Comparison of ENCODE assay signal across 8 cellular contexts in genomic region chrX:44871114-44871645, GRCh38. TPM values are rescaled to one million over a fixed set of nuclear protein-coding genes. Genes with fewer than 3 reads are reported as not detected.
DNase-seq lines count a peak whose midpoint lies in the region; FAIRE-seq and TF ChIP-seq lines count a peak whose summit lies in the region.

No MANE protein-coding gene starts in this region.

- no peaks in the 10 kb centered on the region for H3K9me3 Mint-ChIP-seq in neural crest cell

- peaks cover 4% of the 10 kb centered on the region; the same call in 1 of the 2 replicates for H3K23me2 ChIP-seq in H1 (ENCODE audit: low read depth, low read length)

- peak overlapping the region; percentile 69 for H3K4me3 ChIP-seq in NT2/D1 (ENCODE audit: insufficient read length, low read depth)
- H3K4me3 ChIP-seq in H1 (ENCODE audit: extremely low read depth in 1 of 4, insufficient read depth in 2 of 4, low read depth in 3 of 4, low read length in 4 of 4): peak overlapping the region; percentile 39 to 84 (median 68); a peak in 5 of 8 replicates

- DNase-seq in Caki2 (ENCODE audit: low read depth) (peak; percentile 5), NT2/D1 (ENCODE audit: low read depth, low spot score) (no peak), H1 (ENCODE audit: low read depth in 1 of 2, low spot score in 2 of 2) (no peak), neural crest cell (ENCODE audit: low read depth, low spot score) (no peak), RKO (ENCODE audit: low spot score) (no peak), NCI-H2107 treated with DMSO at 0.1 percent for 48 hours (lab: John Stamatoyannopoulos, UW; ENCODE audit: unreplicated experiment) (no peak), superior temporal gyrus (ENCODE audit: extremely low spot score) (no peak), epidermal melanocyte (ENCODE audit: insufficient read length, low spot score) (no peak)

- H4K20me1 ChIP-seq in H1 (replicated peaks in 1 of 2; ENCODE audit: control insufficient read depth in 1 of 2, insufficient read depth in 2 of 2, low read length in 2 of 2): no peaks in the 10 kb centered on the region

- TF ChIP-seq EP300 in H1 (IDR thresholded peaks at IDR 0.05; ENCODE audit: borderline replicate concordance in 1 of 2, low read depth in 2 of 2, low read length in 2 of 2): no peak

- peak overlapping the region; percentile 13 for H3K27ac Mint-ChIP-seq in neural crest cell (ENCODE audit: unreplicated experiment)

- no peaks in the 10 kb centered on the region for H3K9me3 ChIP-seq in NT2/D1 (ENCODE audit: insufficient read depth, low read length)
- no peaks in the 10 kb centered on the region for H3K9me3 ChIP-seq in H1 (ENCODE audit: insufficient read depth in 2 of 2, low read depth in 1 of 2, low read length in 1 of 2)

- POLR2A ChIA-PET in H1 (lab: Charles Lee; ENCODE audit: partially characterized antibody): no interaction called here

- H2AFZ ChIP-seq in H1 (ENCODE audit: low read length): no peak overlapping the region

- H3K14ac ChIP-seq in H1 (ENCODE audit: insufficient read length): no peak overlapping the region

- CTCF ChIA-PET in H1 (lab: Charles Lee; ENCODE audit: partially characterized antibody): interaction anchor here (0.7 to 0.9 kb wide), 3 partner anchors 7 to 257 kb away, joined by 3 read pairs; no protein-coding TSS in a partner anchor

- no peak overlapping the region for H3K18ac ChIP-seq in H1 (ENCODE audit: extremely low read depth, low read length)

- H2BK120ac ChIP-seq in H1 (replicated peaks; ENCODE audit: low read depth, low read length): no peak overlapping the region

- no peak overlapping the region for H2BK5ac ChIP-seq in H1 (ENCODE audit: low read depth, low read length)

- peaks cover 0 to 31% of the 10 kb centered on the region in 2 experiments; a peak in 3 of 4 replicates for H3K79me2 ChIP-seq in H1 (ENCODE audit: control insufficient read depth in 1 of 2, insufficient read depth in 2 of 2, low read length in 2 of 2)

- H3K4me1 Mint-ChIP-seq in neural crest cell: peaks cover 9% of the 10 kb centered on the region

- no peak overlapping the region for H3K27ac ChIP-seq in H1 (ENCODE audit: low read depth, low read length)

- H2BK12ac ChIP-seq in H1 (ENCODE audit: low read depth, low read length): no peak overlapping the region

- no peak for TF ChIP-seq CTCF in H1 (IDR thresholded peaks at IDR 0.05; ENCODE audit: control extremely low read depth in 1 of 3, insufficient read depth in 1 of 3, low read depth in 1 of 3, low read length in 3 of 3)
- TF ChIP-seq CTCF in neural crest cell (conservative IDR thresholded peaks at IDR 0.05): no peak

- H3K4me2 ChIP-seq in H1 (ENCODE audit: insufficient read depth in 1 of 2, low read depth in 2 of 2, low read length in 2 of 2): peak overlapping the region; percentile 60 to 67; a peak in 3 of 4 replicates

- H3K36me3 ChIP-seq in NT2/D1 (ENCODE audit: insufficient read depth, insufficient read length, low read length): no peaks in the 10 kb centered on the region
- H3K36me3 ChIP-seq in H1 (ENCODE audit: control insufficient read depth in 2 of 4, insufficient read depth in 4 of 4, low read length in 3 of 4): no peaks in the 10 kb centered on the region

- no peaks in the 10 kb centered on the region for H3K79me1 ChIP-seq in H1 (ENCODE audit: low read depth, low read length)

- H3K27me3 ChIP-seq in NT2/D1 (ENCODE audit: insufficient read depth, insufficient read length) (no peaks in the 10 kb centered on the region), H1 (replicated peaks in 1 of 4; ENCODE audit: control insufficient read depth in 3 of 4, extremely low read depth in 1 of 4, insufficient read depth in 3 of 4, low read length in 3 of 4) (no peaks in the 10 kb centered on the region)

- H3K9ac ChIP-seq in NT2/D1 (ENCODE audit: insufficient read length, low read depth) (peak overlapping the region; percentile 57), H1 (replicated peaks in 1 of 4; ENCODE audit: extremely low read depth in 1 of 4, low read depth in 3 of 4, low read length in 3 of 4) (no peak overlapping the region)

- TF ChIP-seq POLR2A in H1 (IDR thresholded peaks at IDR 0.05; ENCODE audit: control extremely low read depth in 1 of 2, low read depth in 2 of 2, low read length in 2 of 2): no peak

- WGBS in H1 (ENCODE audit: extremely low coverage in 1 of 2, insufficient coverage in 1 of 2, insufficient read length in 1 of 2, insufficient replicate concordance in 2 of 2, low coverage in 1 of 2, low lambda C conversion rate in 2 of 2, missing lambda C conversion rate in 1 of 2), 2 experiments: 78% methylated on average over 7 of the region's 16 CpGs; no CpG with 5 or more reads in 1 of the 2 experiments

- no peak overlapping the region for H3K4ac ChIP-seq in H1 (replicated peaks; ENCODE audit: insufficient read length, low read depth, low read length)

- H2BK15ac ChIP-seq in H1 (ENCODE audit: low read length): no peak overlapping the region

- H3K4me1 ChIP-seq in NT2/D1 (ENCODE audit: insufficient read depth, insufficient read length) (no peaks in the 10 kb centered on the region), H1 (replicated peaks in 1 of 4; ENCODE audit: control insufficient read depth in 3 of 4, insufficient read depth in 4 of 4, low read length in 3 of 4) (peaks cover 0 to 2% (median 0%) of the 10 kb centered on the region in 4 experiments; a peak in 2 of 7 replicates)

- in situ Hi-C loops in Caki2 (cut with HindIII; ENCODE audit: low pct_unique_long_range_greater_than_20kb, low sequenced_read_pairs): no loop called here

- H3K4me3 Mint-ChIP-seq in neural crest cell: peak overlapping the region; percentile 84

- no peak overlapping the region for H2BK20ac ChIP-seq in H1 (ENCODE audit: low read length)

- no peak overlapping the region for H4K5ac ChIP-seq in H1 (ENCODE audit: insufficient read length, low read depth, low read length)

- no peak overlapping the region for H3K23ac ChIP-seq in H1 (ENCODE audit: insufficient read length)

- H2AK5ac ChIP-seq in H1 (ENCODE audit: low read depth, low read length): no peak overlapping the region

- H3K56ac ChIP-seq in H1 (replicated peaks; ENCODE audit: insufficient read length, low read depth, low read length): no peak overlapping the region

- peaks cover 2% of the 10 kb centered on the region for H3K36me3 Mint-ChIP-seq in neural crest cell (ENCODE audit: low read depth)

- H4K8ac ChIP-seq in H1 (ENCODE audit: extremely low read depth, insufficient read depth, low read length): no peak overlapping the region

- no peak overlapping the region for H4K91ac ChIP-seq in H1 (replicated peaks; ENCODE audit: insufficient read length, low read length)

- H3K27me3 Mint-ChIP-seq in neural crest cell (ENCODE audit: low read depth): no peaks in the 10 kb centered on the region

- TF ChIP-seq RAD21 in H1 (IDR thresholded peaks at IDR 0.05 in 1 of 2, conservative IDR thresholded peaks at IDR 0.05 in 1 of 2; ENCODE audit: low read depth in 2 of 2, low read length in 2 of 2): no peak

- no peak for FAIRE-seq in H1 (lab: Jason Lieb, UNC)

TF ChIP-seq in H1, 55 proteins besides CTCF, POLR2A, EP300 and RAD21 (continues in another document):
- TF ChIP-seq GABPA (IDR thresholded peaks at IDR 0.05; ENCODE audit: borderline replicate concordance, insufficient read depth, low read length) (no peak), MAFK (IDR thresholded peaks at IDR 0.05; ENCODE audit: low read depth, low read length) (no peak), ATF2 (IDR thresholded peaks at IDR 0.05; ENCODE audit: low read length) (no peak), RNF2 (IDR thresholded peaks at IDR 0.05; ENCODE audit: borderline replicate concordance, low read depth, low read length, missing control alignments, poor library complexity, severe bottlenecking) (no peak), BCL11A (IDR thresholded peaks at IDR 0.05; ENCODE audit: low read depth in 2 of 2, low read length in 2 of 2) (no peak), PHF8 (conservative IDR thresholded peaks at IDR 0.05; ENCODE audit: low read depth, low read length) (no peak), RBBP5 (IDR thresholded peaks at IDR 0.05; ENCODE audit: borderline replicate concordance, low read depth, low read length) (no peak)

RNA-seq across cellular contexts. Expression of gene KDM6A, which starts 1.8 kb away (rescaled TPM):
- total RNA-seq in Caki2 (2014; rRNA removed; shearing (Covaris generic); ENCODE audit: low replicate concordance): 5.1 and 7.2 TPM in 2 replicates
- total RNA-seq in H1 (2021; fragmentation: NEBNext Ultra II Directional; extraction: Animal tissue kit (Norgen Biotek cat#: 25700)): 58.4 and 59.6 TPM in 2 replicates
- polyA plus RNA-seq in H1 (2011; rRNA removed): 26.4 and 43.5 TPM in 2 replicates
- 40.0 TPM for polyA plus RNA-seq in H1 (2011; cell fraction: cytosol; rRNA removed)
- polyA plus RNA-seq in H1 (2011; cell fraction: nucleus; rRNA removed): 52.3 TPM
- polyA plus RNA-seq in H1 (2012, experiment 1 of 2): 37.4 to 50.7 TPM (median 40.4 TPM) in 4 replicates
- polyA plus RNA-seq in H1 (2012, experiment 2 of 2): 3.3 TPM
- polyA plus RNA-seq in H1 (2013, experiment 1 of 2): 64.7 TPM
- polyA plus RNA-seq in H1 (2013, experiment 2 of 2): 64.0 TPM
- 168 and 220 TPM in 2 replicates for polyA minus RNA-seq in H1 (2011; rRNA and poly(A)+ RNA removed)
- 64.4 TPM for polyA minus RNA-seq in H1 (2011; cell fraction: cytosol; rRNA and poly(A)+ RNA removed)
- polyA minus RNA-seq in H1 (2011; cell fraction: nucleus; rRNA and poly(A)+ RNA removed): 150 TPM
- total RNA-seq in neural crest cell: 20.2 and 21.4 TPM in 2 replicates

RNA-seq across cellular contexts. Expression of gene DUSP21, which starts 27.4 kb away (rescaled TPM):
- not detected in 2 replicates for total RNA-seq in Caki2 (2014; rRNA removed; shearing (Covaris generic); ENCODE audit: low replicate concordance)
- total RNA-seq in H1 (2021; fragmentation: NEBNext Ultra II Directional; extraction: Animal tissue kit (Norgen Biotek cat#: 25700)): not detected in 2 replicates
- polyA plus RNA-seq in H1 (2011; rRNA removed): not detected in 2 replicates
- not detected for polyA plus RNA-seq in H1 (2011; cell fraction: cytosol; rRNA removed)
- polyA plus RNA-seq in H1 (2011; cell fraction: nucleus; rRNA removed): not detected
- not detected in 4 replicates for polyA plus RNA-seq in H1 (2012, experiment 1 of 2)
- not detected for polyA plus RNA-seq in H1 (2012, experiment 2 of 2)
- not detected for polyA plus RNA-seq in H1 (2013, experiment 1 of 2)
- not detected for polyA plus RNA-seq in H1 (2013, experiment 2 of 2)
- not detected in 2 replicates for polyA minus RNA-seq in H1 (2011; rRNA and poly(A)+ RNA removed)
- not detected for polyA minus RNA-seq in H1 (2011; cell fraction: cytosol; rRNA and poly(A)+ RNA removed)
- not detected for polyA minus RNA-seq in H1 (2011; cell fraction: nucleus; rRNA and poly(A)+ RNA removed)
- total RNA-seq in neural crest cell: not detected in 2 replicates
